In genomic region chr19:35115538-35115951, GRCh38 we compare ENCODE assay signal across 10 cellular contexts. TPM values are rescaled to one million over a fixed set of nuclear protein-coding genes. Genes with fewer than 3 reads are reported as not detected.
A peak's percentile ranks its signal among the peaks of the same experiment; 100 is the strongest.
DNase-seq lines count a peak whose midpoint lies in the region; TF ChIP-seq lines count a peak whose summit lies in the region.
"Had no signal": no experiment of that assay in that cellular context is flagged by ENCODE, and none has a peak within 500 bp of the region (broad histone marks: within the 10 kb centered on the region; RNA-seq: fewer than 3 reads in every experiment).

TSS of gene FXYD3 (plus strand) at chr19:35115823. CDS start at chr19:35119377, 3,554 bp downstream.

- H3K27me3 ChIP-seq in Loucy (ENCODE audit: insufficient read depth, low read length, poor library complexity, severe bottlenecking) (no peaks in the 10 kb centered on the region), breast epithelium (no peaks in the 10 kb centered on the region), mesenchymal stem cell (ENCODE audit: control insufficient read depth in 1 of 2, insufficient read depth in 1 of 2, low read length in 2 of 2) (peaks cover 6 to 24% of the 10 kb centered on the region in 2 experiments)

- no peak within 1 kb of the TSS for H3K4me3 Mint-ChIP-seq in HFFc6

- H3K9me3 Mint-ChIP-seq in HFFc6 = no peaks in the 10 kb centered on the region
- H3K9me3 Mint-ChIP-seq: naive B cell had no signal

- H2BK120ac ChIP-seq in mesenchymal stem cell (ENCODE audit: low read depth, low read length) = no peak within 1 kb of the TSS

- intact Hi-C loops in breast epithelium (cut with DNase I; ENCODE audit: low total_unique reads) = no loop called here

- H3K36me3 ChIP-seq in Loucy (ENCODE audit: insufficient read depth, low read length) = no peaks in the 10 kb centered on the region
- H3K36me3 ChIP-seq in breast epithelium = no peaks in the 10 kb centered on the region
- no peaks in the 10 kb centered on the region for H3K36me3 ChIP-seq in mesenchymal stem cell (ENCODE audit: control insufficient read depth in 1 of 2, insufficient read depth in 2 of 2, low read depth in 1 of 2, low read length in 2 of 2)

- no peaks in the 10 kb centered on the region for H3K9me2 ChIP-seq in Loucy (replicated peaks; ENCODE audit: low read depth, low read length)

- H2AFZ ChIP-seq in Loucy (ENCODE audit: low read length) = peak within 1 kb of the TSS; percentile 72
- no peak within 1 kb of the TSS for H2AFZ ChIP-seq in mesenchymal stem cell (ENCODE audit: low read depth, low read length)

- no peaks in the 10 kb centered on the region for H3F3A ChIP-seq in Loucy (ENCODE audit: low read depth)

- peaks cover 3% of the 10 kb centered on the region for H3K4me1 ChIP-seq in Loucy (ENCODE audit: insufficient read depth, low read length, poor library complexity, severe bottlenecking)
- H3K4me1 ChIP-seq in breast epithelium = peaks cover 0 to 8% of the 10 kb centered on the region in 2 donors
- no peaks in the 10 kb centered on the region for H3K4me1 ChIP-seq in mesenchymal stem cell (ENCODE audit: control insufficient read depth, insufficient read depth, low read depth, low read length)

- H3K4me1 Mint-ChIP-seq in HFFc6 (ENCODE audit: low read depth) = peaks cover 11% of the 10 kb centered on the region

- H4K91ac ChIP-seq in mesenchymal stem cell (ENCODE audit: low read length) = no peak within 1 kb of the TSS

- no peak within 1 kb of the TSS for H3K4ac ChIP-seq in mesenchymal stem cell (ENCODE audit: low read depth in 1 of 2, low read length in 2 of 2)

- H3K9me3 ChIP-seq in Loucy (ENCODE audit: insufficient read depth, low read depth, low read length) = no peaks in the 10 kb centered on the region
- no peaks in the 10 kb centered on the region for H3K9me3 ChIP-seq in breast epithelium
- no peaks in the 10 kb centered on the region for H3K9me3 ChIP-seq in mesenchymal stem cell (ENCODE audit: control insufficient read depth, low read length)

- no peak within 1 kb of the TSS for H2BK12ac ChIP-seq in mesenchymal stem cell (ENCODE audit: low read length in 2 of 2)

- H3K36me3 Mint-ChIP-seq in HFFc6 (ENCODE audit: low read depth) = no peaks in the 10 kb centered on the region
- H3K36me3 Mint-ChIP-seq: naive B cell had no signal

- TF ChIP-seq CTCF in Loucy (conservative IDR thresholded peaks at IDR 0.05; ENCODE audit: low read length) = no peak
- no peak for TF ChIP-seq CTCF in breast epithelium (IDR thresholded peaks at IDR 0.05)
- no peak for TF ChIP-seq CTCF in HFFc6 (IDR thresholded peaks at IDR 0.05)

- H3K27ac Mint-ChIP-seq in HFFc6 = no peak within 1 kb of the TSS

- H3K4me2 ChIP-seq in Loucy (ENCODE audit: low read depth, low read length, poor library complexity, severe bottlenecking) = peak within 1 kb of the TSS; percentile 55
- no peak within 1 kb of the TSS for H3K4me2 ChIP-seq in mesenchymal stem cell (ENCODE audit: low read length, poor library complexity, severe bottlenecking)

- H3K4me3 ChIP-seq in Loucy (ENCODE audit: low read length, poor library complexity, severe bottlenecking) = peak within 1 kb of the TSS; percentile 38
- peak within 1 kb of the TSS; percentile 17 to 75 (median 60) for H3K4me3 ChIP-seq in breast epithelium
- H3K4me3 ChIP-seq in mesenchymal stem cell (ENCODE audit: insufficient read depth in 1 of 2, low read depth in 1 of 2, low read length in 2 of 2) = peak within 1 kb of the TSS in 1 of 2 experiments; percentile 69

- H3K27me3 Mint-ChIP-seq in HFFc6 (ENCODE audit: insufficient read depth) = peaks cover 17% of the 10 kb centered on the region

- H3K9ac ChIP-seq in Loucy (ENCODE audit: low read depth, low read length, poor library complexity, severe bottlenecking) (no peak within 1 kb of the TSS), mesenchymal stem cell (ENCODE audit: low read length) (peak within 1 kb of the TSS; percentile 76)

- H3K27ac ChIP-seq in breast epithelium = peak within 1 kb of the TSS; percentile 91
- no peak within 1 kb of the TSS for H3K27ac ChIP-seq in mesenchymal stem cell (ENCODE audit: low read length, poor library complexity, severe bottlenecking)

- peak within 1 kb of the TSS; percentile 7 for H2BK15ac ChIP-seq in mesenchymal stem cell (ENCODE audit: low read depth, poor library complexity, severe bottlenecking)

- no peak within 1 kb of the TSS for H3K18ac ChIP-seq in mesenchymal stem cell (ENCODE audit: low read depth in 1 of 2, low read length in 2 of 2)

- no peaks in the 10 kb centered on the region for H3K79me2 ChIP-seq in Loucy (ENCODE audit: insufficient read depth, low read length)

- no peak within 1 kb of the TSS for H4K8ac ChIP-seq in mesenchymal stem cell (ENCODE audit: low read length)

- H3K23ac ChIP-seq in mesenchymal stem cell (ENCODE audit: low read length in 2 of 2) = no peak within 1 kb of the TSS

- H2BK5ac ChIP-seq in mesenchymal stem cell (ENCODE audit: low read depth, low read length, poor library complexity, severe bottlenecking) = no peak within 1 kb of the TSS

- no peak for TF ChIP-seq POLR2A in breast epithelium (IDR thresholded peaks at IDR 0.05)

- H4K20me1 ChIP-seq in Loucy (ENCODE audit: insufficient read depth, low read length, poor library complexity, severe bottlenecking) = no peaks in the 10 kb centered on the region

- no peak within 1 kb of the TSS for H3K14ac ChIP-seq in mesenchymal stem cell (ENCODE audit: low read length in 2 of 2)

- H2AK5ac ChIP-seq in mesenchymal stem cell (ENCODE audit: low read length, severe bottlenecking) = no peak within 1 kb of the TSS

- WGBS in mesenchymal stem cell = 65% methylated on average over 6 of the region's 6 CpGs

- no peaks in the 10 kb centered on the region for H3K79me1 ChIP-seq in mesenchymal stem cell (replicated peaks; ENCODE audit: low read length, poor library complexity, severe bottlenecking)

- DNase-seq in breast epithelium (ENCODE audit: low spot score in 2 of 2) (no peak), mesenchymal stem cell (no peak), superior temporal gyrus (ENCODE audit: extremely low spot score) (peak; percentile 56), SHP77 treated with DMSO at 0.1 percent for 48 hours (lab: John Stamatoyannopoulos, UW) (no peak), NCI-H1930 (lab: John Stamatoyannopoulos, UW) (no peak), COLO829 (ENCODE audit: low spot score) (no peak), HFFc6 (no peak)
- DNase-seq: naive B cell, NCI-H1048 had no signal

RNA-seq across cellular contexts. Expression of gene FXYD3, which starts in this region (rescaled TPM):
- total RNA-seq in breast epithelium = 100 to 1,000 TPM in 2 of 3 donors, not detected in 1; 135 to 318 TPM
- polyA plus RNA-seq in mesenchymal stem cell (2013, experiment 1 of 2) = not detected
- polyA plus RNA-seq in mesenchymal stem cell (2013, experiment 2 of 2) = not detected
- total RNA-seq in HFFc6 (2021; fragmentation: NEBNext Ultra II Directional; extraction: Animal tissue kit (Norgen Biotek cat#: 25700)) = not detected
